ENCODE assay signal across 1 cellular context in genomic region chr11:27362032-27362431, GRCh38.
TF ChIP-seq lines count a peak whose summit lies in the region.

No MANE protein-coding gene starts in this region.

TF ChIP-seq in GM12878, 131 proteins besides CTCF, POLR2A, EP300 and RAD21 (continued from another document):
- TF ChIP-seq ZNF687 (IDR thresholded peaks at IDR 0.05) = no peak
- no peak for TF ChIP-seq KDM1A (IDR thresholded peaks at IDR 0.05; ENCODE audit: borderline replicate concordance)
- no peak for TF ChIP-seq SP1 (IDR thresholded peaks at IDR 0.05; ENCODE audit: low read depth, low read length)
- TF ChIP-seq EZH2 (IDR thresholded peaks at IDR 0.05; ENCODE audit: borderline replicate concordance, control insufficient read depth, low read depth, low read length) = no peak
- no peak for TF ChIP-seq PAX5 (IDR thresholded peaks at IDR 0.05; ENCODE audit: borderline replicate concordance, low read depth, low read length)
- TF ChIP-seq YY1 (IDR thresholded peaks at IDR 0.05; ENCODE audit: low read depth, low read length) = no peak
- no peak for TF ChIP-seq IRF5 (IDR thresholded peaks at IDR 0.05; ENCODE audit: borderline replicate concordance)
- TF ChIP-seq ZNF274 (IDR thresholded peaks at IDR 0.05; ENCODE audit: insufficient read depth, insufficient read length) = no peak
- no peak for TF ChIP-seq NFXL1 (IDR thresholded peaks at IDR 0.05; ENCODE audit: borderline replicate concordance)
- TF ChIP-seq HDAC6 (IDR thresholded peaks at IDR 0.05; ENCODE audit: unreplicated experiment) = no peak
- no peak for TF ChIP-seq WRNIP1 (IDR thresholded peaks at IDR 0.05; ENCODE audit: borderline replicate concordance, low read depth, low read length)
- no peak for TF ChIP-seq EGR1 (IDR thresholded peaks at IDR 0.05; ENCODE audit: borderline replicate concordance in 1 of 2, low read depth in 2 of 2, low read length in 2 of 2)
- TF ChIP-seq NFYA (IDR thresholded peaks at IDR 0.05; ENCODE audit: borderline replicate concordance, low read depth, low read length) = no peak
- TF ChIP-seq ESRRA (IDR thresholded peaks at IDR 0.05; ENCODE audit: low read length) = no peak
- no peak for TF ChIP-seq MEF2A (IDR thresholded peaks at IDR 0.05; ENCODE audit: insufficient read depth, low read depth, low read length)
